Comparison of ENCODE assay signal across 12 cellular contexts in genomic region chr5:56638768-56639238, GRCh38.
DNase-seq lines count a peak whose midpoint lies in the region; ATAC-seq, FAIRE-seq and TF ChIP-seq lines count a peak whose summit lies in the region.
"Had no signal": no experiment of that assay in that cellular context is flagged by ENCODE, and none has a peak within 500 bp of the region (broad histone marks: within the 10 kb centered on the region; RNA-seq: fewer than 3 reads in every experiment).

No MANE protein-coding gene starts in this region.

- no peaks in the 10 kb centered on the region for H3K27me3 Mint-ChIP-seq in activated T-cell treated with anti-CD3 and anti-CD28 coated beads, Interleukin-2, amount 50 U/mL, for 24 hours

- no peaks in the 10 kb centered on the region for H3K36me3 Mint-ChIP-seq in activated T-cell treated with anti-CD3 and anti-CD28 coated beads, Interleukin-2, amount 50 U/mL, for 24 hours (ENCODE audit: low read depth)

- H3K9me3 ChIP-seq in esophagus squamous epithelium = no peaks in the 10 kb centered on the region
- no peaks in the 10 kb centered on the region for H3K9me3 ChIP-seq in stomach
- no peaks in the 10 kb centered on the region for H3K9me3 ChIP-seq in gastrocnemius medialis
- H3K9me3 ChIP-seq: ascending aorta, upper lobe of right lung had no signal

- H3K4me1 Mint-ChIP-seq in activated T-cell treated with anti-CD3 and anti-CD28 coated beads, Interleukin-2, amount 50 U/mL, for 24 hours (ENCODE audit: low read depth) = peaks cover 42% of the 10 kb centered on the region

- H3K27me3 ChIP-seq in esophagus squamous epithelium (no peaks in the 10 kb centered on the region), stomach (no peaks in the 10 kb centered on the region), gastrocnemius medialis (no peaks in the 10 kb centered on the region)
- H3K27me3 ChIP-seq: ascending aorta, upper lobe of right lung had no signal

- H3K4me3 ChIP-seq in esophagus squamous epithelium (no peak overlapping the region), stomach (no peak overlapping the region), gastrocnemius medialis (no peak overlapping the region)
- H3K4me3 ChIP-seq: ascending aorta, PC-9, upper lobe of right lung had no signal

- no peak for FAIRE-seq in D721Med (lab: Jason Lieb, UNC)

- TF ChIP-seq CTCF in esophagus squamous epithelium (IDR thresholded peaks at IDR 0.05) (no peak), stomach (IDR thresholded peaks at IDR 0.05) (no peak), gastrocnemius medialis (IDR thresholded peaks at IDR 0.05 in 4 of 5, conservative IDR thresholded peaks at IDR 0.05 in 1 of 5) (no peak), D721Med (IDR thresholded peaks at IDR 0.05; ENCODE audit: insufficient read depth, missing control alignments) (no peak)

- no peak for DNase-seq in activated T-cell treated with anti-CD3 and anti-CD28 coated beads, Interleukin-2, amount 50 U/mL, for 24 hours
- DNase-seq in activated T-cell treated with anti-CD3 and anti-CD28 coated beads, Interleukin-2, amount 50 U/mL, for 48 hours = no peak
- peak; percentile 29 for DNase-seq in NCI-H2107 treated with DMSO at 0.1 percent for 48 hours (lab: John Stamatoyannopoulos, UW; ENCODE audit: unreplicated experiment)
- no peak for DNase-seq in esophagus squamous epithelium (lab: John Stamatoyannopoulos, UW)
- no peak for DNase-seq in stomach
- DNase-seq in gastrocnemius medialis = no peak
- DNase-seq in D721Med (ENCODE audit: insufficient read length, low spot score) = no peak
- DNase-seq: T-helper 2 cell, upper lobe of right lung had no signal

- H3K9me3 Mint-ChIP-seq in activated T-cell treated with anti-CD3 and anti-CD28 coated beads, Interleukin-2, amount 50 U/mL, for 24 hours = no peaks in the 10 kb centered on the region

- WGBS in esophagus squamous epithelium, 2 donors = 37 to 69% methylated on average over 5 of the region's 5 CpGs
- WGBS in stomach, 5 donors = 47 to 65% (median 54%) methylated on average over 5 of the region's 5 CpGs

- intact Hi-C loops in esophagus squamous epithelium (cut with DNase I) (no loop called here), stomach (cut with DNase I; ENCODE audit: low total_unique reads) (no loop called here), gastrocnemius medialis (cut with DNase I; ENCODE audit: low total_unique reads) (no loop called here)

- H3K4me3 Mint-ChIP-seq in activated T-cell treated with anti-CD3 and anti-CD28 coated beads, Interleukin-2, amount 50 U/mL, for 24 hours = no peak overlapping the region

- no peaks in the 10 kb centered on the region for H3K36me3 ChIP-seq in esophagus squamous epithelium
- no peaks in the 10 kb centered on the region for H3K36me3 ChIP-seq in stomach
- no peaks in the 10 kb centered on the region for H3K36me3 ChIP-seq in gastrocnemius medialis
- H3K36me3 ChIP-seq: ascending aorta, upper lobe of right lung had no signal

- TF ChIP-seq POLR2A in esophagus squamous epithelium (IDR thresholded peaks at IDR 0.05) (no peak), stomach (IDR thresholded peaks at IDR 0.05) (no peak), gastrocnemius medialis (IDR thresholded peaks at IDR 0.05) (no peak)

- in situ Hi-C loops in gastrocnemius medialis (cut with MboI; ENCODE audit: low sequenced_read_pairs in 4 of 4) = no loop called here

- peaks cover 21 to 74% (median 29%) of the 10 kb centered on the region in 3 donors for H3K4me1 ChIP-seq in esophagus squamous epithelium
- H3K4me1 ChIP-seq in stomach = peaks cover 34 to 61% (median 42%) of the 10 kb centered on the region in 4 donors
- no peaks in the 10 kb centered on the region for H3K4me1 ChIP-seq in gastrocnemius medialis
- H3K4me1 ChIP-seq: ascending aorta, upper lobe of right lung had no signal

- H3K27ac ChIP-seq in esophagus squamous epithelium (peak overlapping the region; percentile 64 to 71 (median 68)), stomach (peak overlapping the region in 4 of 5 donors; percentile 18 to 50 (median 30)), gastrocnemius medialis (no peak overlapping the region)
- H3K27ac ChIP-seq: ascending aorta, PC-9, upper lobe of right lung had no signal

- ATAC-seq in gastrocnemius medialis = no peak
- no peak for ATAC-seq in GM18861 (IDR thresholded peaks at IDR 0.05; ENCODE audit: unreplicated experiment)

- H3K27ac Mint-ChIP-seq in activated T-cell treated with anti-CD3 and anti-CD28 coated beads, Interleukin-2, amount 50 U/mL, for 24 hours = peak overlapping the region; percentile 63

- TF ChIP-seq EP300 in stomach (IDR thresholded peaks at IDR 0.05) = no peak

Comparison
In these comparisons a context has a peak if more than half of its experiments do, and no peak if none do; other contexts are left out.
1. H3K27ac ChIP-seq: peak in esophagus squamous epithelium (4 of 4) and stomach (4 of 5); none in gastrocnemius medialis (0 of 4).